1 cellular context compared by ENCODE assay signal in genomic region chr9:93267681-93268505, GRCh38.
TF ChIP-seq lines count a peak whose summit lies in the region.

No MANE protein-coding gene starts in this region.

TF ChIP-seq in WTC11, 78 proteins besides CTCF, POLR2A, EP300 and RAD21 (continued from another document):
- no peak for TF ChIP-seq ARID4B (CRISPR knock-in tag; IDR thresholded peaks at IDR 0.05; ENCODE audit: borderline replicate concordance)
- no peak for TF ChIP-seq PRRX2 (CRISPR knock-in tag; IDR thresholded peaks at IDR 0.05)
